In genomic region chr3:63818282-63819150, GRCh38 we compare ENCODE assay signal across 8 cellular contexts. TPM values are rescaled to one million over a fixed set of nuclear protein-coding genes. Genes with fewer than 3 reads are reported as not detected.
DNase-seq lines count a peak whose midpoint lies in the region; ATAC-seq, FAIRE-seq and TF ChIP-seq lines count a peak whose summit lies in the region.

No MANE protein-coding gene starts in this region.

- H3K9me3 ChIP-seq in GM12878 (replicated peaks; ENCODE audit: control insufficient read depth, insufficient read depth, low read length): no peaks in the 10 kb centered on the region

- SMC1A ChIA-PET in GM12878 (lab: Charles Lee; ENCODE audit: uncharacterized antibody, unreplicated experiment): interaction anchor here (0.8 to 5.5 kb wide), 11 partner anchors 10 to 474 kb away, joined by 3 to 53 read pairs (median 3); no protein-coding TSS in a partner anchor

- no peak overlapping the region for H3K4me2 ChIP-seq in GM12878 (ENCODE audit: control insufficient read depth, insufficient read depth)

- intact Hi-C loops in GM12878 (cut with micrococcal nuclease; ENCODE audit: unreplicated experiment): loop anchor here (1.0 to 10.0 kb wide), 3 partner anchors 144 to 1196 kb away; no protein-coding TSS in a partner anchor

- no peak overlapping the region for H3K9ac ChIP-seq in GM12878 (ENCODE audit: control insufficient read depth, insufficient read depth, low read length)

- DNase-seq in H4 (ENCODE audit: low spot score) (peak; percentile 33), NCI-H1092 (lab: John Stamatoyannopoulos, UW) (peak; percentile 43), T-helper 9 cell (peak; percentile 46), GM12878 (ENCODE audit: low read depth, low spot score) (peak; percentile 19), iPS-NIHi11 (ENCODE audit: low spot score) (peak; percentile 66)
- peak; percentile 7 to 42 for DNase-seq in stimulated activated CD4-positive, alpha-beta T cell treated with anti-CD3 and anti-CD28 coated beads, Interleukin-15, amount 100 ng/mL, for 48 hours (ENCODE audit: low read depth in 2 of 2)

- no peak for TF ChIP-seq POLR2A in GM12878 (IDR thresholded peaks at IDR 0.05; ENCODE audit: low read depth, low read length)

- H2AFZ ChIP-seq in GM12878 (ENCODE audit: control insufficient read depth, low read depth, low read length): no peak overlapping the region

- H3K27ac ChIP-seq in GM12878 (ENCODE audit: control insufficient read depth, insufficient read depth): no peak overlapping the region

- WGBS in GM12878 (ENCODE audit: insufficient coverage, insufficient replicate concordance, low lambda C conversion rate, missing lambda C conversion rate): 53% methylated on average over 10 of the region's 10 CpGs

- peak; percentile 85 for TF ChIP-seq RAD21 in GM12878 (IDR thresholded peaks at IDR 0.05; ENCODE audit: insufficient read depth, low read depth, low read length)

- no peak overlapping the region for H3K4me3 ChIP-seq in GM12878

- H3K79me2 ChIP-seq in GM12878 (ENCODE audit: control insufficient read depth, insufficient read depth, low read length): no peaks in the 10 kb centered on the region

- no peaks in the 10 kb centered on the region for H4K20me1 ChIP-seq in GM12878 (ENCODE audit: control insufficient read depth, insufficient read depth)

- H3K36me3 ChIP-seq in GM12878 (ENCODE audit: control insufficient read depth in 2 of 2, insufficient read depth in 2 of 2, low read length in 1 of 2): no peaks in the 10 kb centered on the region

- no peaks in the 10 kb centered on the region for H3K27me3 ChIP-seq in GM12878 (replicated peaks in 1 of 2; ENCODE audit: control insufficient read depth in 2 of 2, insufficient read depth in 2 of 2, low read length in 1 of 2)

- peak; percentile 70 to 84 (median 80) for TF ChIP-seq CTCF in GM12878 (IDR thresholded peaks at IDR 0.05 in 2 of 3, conservative IDR thresholded peaks at IDR 0.05 in 1 of 3; ENCODE audit: control insufficient read depth in 2 of 3, extremely low read depth in 1 of 3, insufficient read depth in 1 of 3, low read depth in 3 of 3, low read length in 3 of 3)

- RAD21 ChIA-PET in GM12878 (lab: Charles Lee; ENCODE audit: unreplicated experiment): interaction anchor here (0.8 to 3.2 kb wide), 8 partner anchors 12 to 488 kb away, joined by 3 to 41 read pairs (median 4); no protein-coding TSS in a partner anchor

- H3K4me1 ChIP-seq in GM12878 (ENCODE audit: control insufficient read depth, insufficient read depth, low read length): no peaks in the 10 kb centered on the region

- peak; percentile 87 for ATAC-seq in GM12878
- ATAC-seq in GM21717 (IDR thresholded peaks at IDR 0.05; ENCODE audit: unreplicated experiment): no peak

- no TSS peak for BruUV-seq in GM12878 (replicated peaks; lab: Mats Ljungman, UMichigan)

- peak; percentile 89 for FAIRE-seq in G401.6 (lab: Jason Lieb, UNC)
- peak; percentile 95 for FAIRE-seq in GM12878 (lab: Jason Lieb, UNC)

- in situ Hi-C loops in GM12878 (cut with MboI): loop anchor here (5.0 to 25.0 kb wide), 2 partner anchors 466 to 1206 kb away; no protein-coding TSS in a partner anchor

- CTCF ChIA-PET in GM12878 (lab: Yijun Ruan, JAX): interaction anchor here (0.6 to 6.7 kb wide), 31 partner anchors 10 to 1196 kb away, joined by 3 to 144 read pairs (median 4); no protein-coding TSS in a partner anchor

- TF ChIP-seq EP300 in GM12878 (IDR thresholded peaks at IDR 0.05; ENCODE audit: borderline replicate concordance in 1 of 2, control insufficient read depth in 1 of 2, low read depth in 2 of 2, low read length in 2 of 2): no peak

- POLR2A ChIA-PET in GM12878 (lab: Charles Lee): no interaction called here

TF ChIP-seq in GM12878, 131 proteins besides CTCF, POLR2A, EP300 and RAD21:
- TF ChIP-seq ETV6 (conservative IDR thresholded peaks at IDR 0.05 in 1 of 2, IDR thresholded peaks at IDR 0.05 in 1 of 2; ENCODE audit: borderline replicate concordance in 1 of 2, low read depth in 1 of 2): peak in 1 of 2 experiments; percentile 93; a peak in 1 of 4 replicates
- TF ChIP-seq SIN3A (IDR thresholded peaks at IDR 0.05; ENCODE audit: low read depth, low read length): no peak
- no peak for TF ChIP-seq POLR2AphosphoS5 (IDR thresholded peaks at IDR 0.05; ENCODE audit: low read length)
- TF ChIP-seq EED (IDR thresholded peaks at IDR 0.05; ENCODE audit: low read depth): no peak
- TF ChIP-seq YY1 (IDR thresholded peaks at IDR 0.05; ENCODE audit: low read depth, low read length): 0 out of 2 replicates have a peak, but pooled peaks have one; percentile 30
- TF ChIP-seq CEBPB (IDR thresholded peaks at IDR 0.05; ENCODE audit: borderline replicate concordance in 1 of 2, low read depth in 2 of 2, low read length in 2 of 2): no peak
- no peak for TF ChIP-seq RB1 (IDR thresholded peaks at IDR 0.05; ENCODE audit: borderline replicate concordance)
- no peak for TF ChIP-seq MTA3 (IDR thresholded peaks at IDR 0.05; ENCODE audit: borderline replicate concordance, low read length)
- peak; percentile 58 for TF ChIP-seq RUNX3 (IDR thresholded peaks at IDR 0.05; ENCODE audit: low read length)
- peak; percentile 73; the same call in 1 of the 2 replicates for TF ChIP-seq SMC3 (IDR thresholded peaks at IDR 0.05; ENCODE audit: borderline replicate concordance, low read length)
TF ChIP-seq in GM12878: peak in this region for 4.

RNA-seq across cellular contexts. Expression of gene C3orf49, which starts 0.6 kb away (rescaled TPM):
- not detected in 2 replicates for total RNA-seq in H4 (2014; rRNA removed; shearing (Covaris generic))
- not detected in 2 replicates for total RNA-seq in GM12878 (2013; cell fraction: nucleolus; rRNA removed)
- total RNA-seq in GM12878 (2014; rRNA removed): not detected in 2 replicates
- total RNA-seq in GM12878 (2014; rRNA removed; fragmentation: Illumina TruSeq; extraction: Trizol): not detected in 2 replicates
- not detected in 2 replicates for total RNA-seq in GM12878 (2021)
- polyA plus RNA-seq in GM12878 (2011; ENCODE audit: low read depth): not detected
- polyA plus RNA-seq in GM12878 (2011; rRNA removed): not detected in 2 replicates
- not detected in 2 replicates for polyA plus RNA-seq in GM12878 (2011; cell fraction: cytosol; rRNA removed)
- not detected in 2 replicates for polyA plus RNA-seq in GM12878 (2011; cell fraction: nucleus; rRNA removed)
- not detected in 2 replicates for polyA plus RNA-seq in GM12878 (2012)
- polyA plus RNA-seq in GM12878 (2014; fragmentation: Illumina TruSeq; extraction: Trizol): not detected in 2 replicates
- not detected for polyA plus RNA-seq in GM12878 (2014; fragmentation: Nextera tagmentation; extraction: Ambion mirVana)
- polyA plus RNA-seq in GM12878 (2014; rRNA removed): not detected in 2 replicates
- under 1 TPM in 1 of 2 experiments, not detected in 1; 0.21 TPM for polyA plus RNA-seq in GM12878 (2016; fragmentation: Nextera tagmentation; extraction: Ambion mirVana)
- not detected in 2 replicates for polyA minus RNA-seq in GM12878 (2011; rRNA and poly(A)+ RNA removed)
- polyA minus RNA-seq in GM12878 (2011; cell fraction: cytosol; rRNA and poly(A)+ RNA removed): not detected in 2 replicates
- not detected in 2 replicates for polyA minus RNA-seq in GM12878 (2011; cell fraction: nucleus; rRNA and poly(A)+ RNA removed)

RNA-seq across cellular contexts. Expression of gene THOC7, which starts 45.1 kb away (rescaled TPM):
- 80.1 and 81.8 TPM in 2 replicates for total RNA-seq in H4 (2014; rRNA removed; shearing (Covaris generic))
- 10.9 and 13.6 TPM in 2 replicates for total RNA-seq in GM12878 (2013; cell fraction: nucleolus; rRNA removed)
- 61.7 and 73.8 TPM in 2 replicates for total RNA-seq in GM12878 (2014; rRNA removed)
- 129 and 138 TPM in 2 replicates for total RNA-seq in GM12878 (2014; rRNA removed; fragmentation: Illumina TruSeq; extraction: Trizol)
- 100 and 101 TPM in 2 replicates for total RNA-seq in GM12878 (2021)
- polyA plus RNA-seq in GM12878 (2011; ENCODE audit: low read depth): 62.5 TPM
- 81.0 and 147 TPM in 2 replicates for polyA plus RNA-seq in GM12878 (2011; rRNA removed)
- polyA plus RNA-seq in GM12878 (2011; cell fraction: cytosol; rRNA removed): 24.3 and 29.7 TPM in 2 replicates
- 20.1 and 20.9 TPM in 2 replicates for polyA plus RNA-seq in GM12878 (2011; cell fraction: nucleus; rRNA removed)
- polyA plus RNA-seq in GM12878 (2012): 91.1 and 97.6 TPM in 2 replicates
- polyA plus RNA-seq in GM12878 (2014; fragmentation: Illumina TruSeq; extraction: Trizol): 167 and 206 TPM in 2 replicates
- polyA plus RNA-seq in GM12878 (2014; fragmentation: Nextera tagmentation; extraction: Ambion mirVana): 100 to 1,000 TPM; 227 to 269 TPM
- 97.9 and 108 TPM in 2 replicates for polyA plus RNA-seq in GM12878 (2014; rRNA removed)
- 100 to 1,000 TPM; 146 to 157 TPM for polyA plus RNA-seq in GM12878 (2016; fragmentation: Nextera tagmentation; extraction: Ambion mirVana)
- 7.2 and 18.1 TPM in 2 replicates for polyA minus RNA-seq in GM12878 (2011; rRNA and poly(A)+ RNA removed)
- 7.9 and 10.6 TPM in 2 replicates for polyA minus RNA-seq in GM12878 (2011; cell fraction: cytosol; rRNA and poly(A)+ RNA removed)
- 4.0 and 4.5 TPM in 2 replicates for polyA minus RNA-seq in GM12878 (2011; cell fraction: nucleus; rRNA and poly(A)+ RNA removed)

RNA-seq across cellular contexts. Expression of gene ATXN7, which starts 45.2 kb away (rescaled TPM):
- total RNA-seq in H4 (2014; rRNA removed; shearing (Covaris generic)): 3.7 and 4.0 TPM in 2 replicates
- 130 and 152 TPM in 2 replicates for total RNA-seq in GM12878 (2013; cell fraction: nucleolus; rRNA removed)
- total RNA-seq in GM12878 (2014; rRNA removed): 8.5 and 13.7 TPM in 2 replicates
- 16.1 and 18.1 TPM in 2 replicates for total RNA-seq in GM12878 (2014; rRNA removed; fragmentation: Illumina TruSeq; extraction: Trizol)
- 16.7 and 24.6 TPM in 2 replicates for total RNA-seq in GM12878 (2021)
- 7.6 TPM for polyA plus RNA-seq in GM12878 (2011; ENCODE audit: low read depth)
- polyA plus RNA-seq in GM12878 (2011; rRNA removed): 14.2 and 21.2 TPM in 2 replicates
- 20.9 and 22.0 TPM in 2 replicates for polyA plus RNA-seq in GM12878 (2011; cell fraction: cytosol; rRNA removed)
- 60.1 and 74.5 TPM in 2 replicates for polyA plus RNA-seq in GM12878 (2011; cell fraction: nucleus; rRNA removed)
- 6.1 and 7.0 TPM in 2 replicates for polyA plus RNA-seq in GM12878 (2012)
- polyA plus RNA-seq in GM12878 (2014; fragmentation: Illumina TruSeq; extraction: Trizol): 17.7 and 22.3 TPM in 2 replicates
- polyA plus RNA-seq in GM12878 (2014; fragmentation: Nextera tagmentation; extraction: Ambion mirVana): 1 to 10 TPM; 1.5 to 3.2 TPM
- 6.3 and 8.5 TPM in 2 replicates for polyA plus RNA-seq in GM12878 (2014; rRNA removed)
- 1 to 10 TPM in 1 of 2 experiments, under 1 TPM in 1; 0.83 to 1.2 TPM for polyA plus RNA-seq in GM12878 (2016; fragmentation: Nextera tagmentation; extraction: Ambion mirVana)
- polyA minus RNA-seq in GM12878 (2011; rRNA and poly(A)+ RNA removed): 116 and 117 TPM in 2 replicates
- polyA minus RNA-seq in GM12878 (2011; cell fraction: cytosol; rRNA and poly(A)+ RNA removed): 13.5 and 13.6 TPM in 2 replicates
- polyA minus RNA-seq in GM12878 (2011; cell fraction: nucleus; rRNA and poly(A)+ RNA removed): 97.0 and 146 TPM in 2 replicates
